In the genomic region with DNA sequence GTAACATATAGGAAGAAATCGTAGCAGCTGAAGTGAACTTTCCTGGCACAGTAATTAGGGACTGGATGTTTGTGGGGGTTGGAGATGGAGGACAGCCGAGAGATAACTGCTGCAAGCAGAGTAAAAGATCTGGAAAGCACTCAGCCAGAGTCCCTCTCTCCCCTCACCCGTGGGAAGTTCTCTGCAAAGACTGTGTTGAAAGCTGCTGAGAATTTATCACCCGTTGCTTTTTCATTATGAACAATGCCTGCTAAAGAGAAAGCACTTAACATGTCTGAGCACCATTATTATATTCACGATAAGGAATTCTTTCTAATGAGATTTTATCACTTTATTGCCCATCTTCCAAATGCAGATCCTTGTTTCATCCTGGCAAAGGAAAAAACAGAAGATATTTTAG, we compare ENCODE assay signal across 23 cellular contexts.
"Had no signal": no experiment of that assay in that cellular context is flagged by ENCODE, and none has a peak within 500 bp of the region (broad histone marks: within the 10 kb centered on the region; RNA-seq: fewer than 3 reads in every experiment).

No MANE protein-coding gene starts in this region.

- H3K27me3 ChIP-seq: adrenal gland, ascending aorta, esophagus muscularis mucosa, heart right ventricle, right lobe of liver, tibial artery had no signal

- H3K9ac ChIP-seq: parathyroid adenoma had no signal

- DNase-seq: activated CD4-positive, alpha-beta T cell treated with anti-CD3 and anti-CD28 coated beads for 1 hour; activated naive CD4-positive, alpha-beta T cell; activated T-cell treated with anti-CD3 and anti-CD28 coated beads, Interleukin-2, amount 50 U/mL, for 24 hours; adrenal gland; effector memory CD8-positive, alpha-beta T cell; heart right ventricle; islet precursor cell; left cardiac atrium; nucleus accumbens; right lobe of liver; stimulated activated CD4-positive, alpha-beta T cell treated with anti-CD3 and anti-CD28 coated beads, Interleukin-1b, Interleukin-23, amount 100 ng/mL, for 48 hours; stimulated activated naive CD8-positive, alpha-beta T cell treated with anti-CD3 and anti-CD28 coated beads, Interleukin-15, amount 100 ng/mL, for 72 hours; tibial artery; WERI-Rb-1 had no signal

- H3K9me3 Mint-ChIP-seq: activated T-cell treated with anti-CD3 and anti-CD28 coated beads, Interleukin-2, amount 50 U/mL, for 24 hours; activated T-helper 17 cell treated with anti-CD3 and anti-CD28 coated beads, Interleukin-2, amount 50 U/mL, for 72 hours; central memory CD8-positive, alpha-beta T cell; effector memory CD8-positive, alpha-beta T cell; memory B cell; stimulated activated naive CD8-positive, alpha-beta T cell treated with anti-CD3 and anti-CD28 coated beads, Interleukin-15, amount 100 ng/mL, for 72 hours; T-helper 2 cell treated with Interferon-gamma antibody and Interleukin-4, amounts not matched to agents 5 μg/mL and 100 μg/mL, for 36 hours had no signal

- ATAC-seq: activated T-helper 17 cell treated with anti-CD3 and anti-CD28 coated beads, Interleukin-2, amount 50 U/mL, for 72 hours; effector memory CD8-positive, alpha-beta T cell; heart right ventricle; right lobe of liver; stimulated activated naive CD8-positive, alpha-beta T cell treated with anti-CD3 and anti-CD28 coated beads, Interleukin-15, amount 100 ng/mL, for 72 hours had no signal

- H3K36me3 ChIP-seq: adrenal gland, ascending aorta, esophagus muscularis mucosa, heart right ventricle, right lobe of liver, tibial artery, WERI-Rb-1 had no signal

- H3K36me3 Mint-ChIP-seq: activated naive CD8-positive, alpha-beta T cell; memory B cell had no signal

- H3K9me3 ChIP-seq: adrenal gland, ascending aorta, esophagus muscularis mucosa, right lobe of liver, tibial artery had no signal

- H3K4me1 ChIP-seq: ascending aorta, esophagus muscularis mucosa, heart right ventricle, parathyroid adenoma, tibial artery had no signal

- H3K27me3 Mint-ChIP-seq: activated T-cell treated with anti-CD3 and anti-CD28 coated beads, Interleukin-2, amount 50 U/mL, for 24 hours; activated T-helper 17 cell treated with anti-CD3 and anti-CD28 coated beads, Interleukin-2, amount 50 U/mL, for 72 hours; central memory CD8-positive, alpha-beta T cell; effector memory CD8-positive, alpha-beta T cell; stimulated activated naive CD8-positive, alpha-beta T cell treated with anti-CD3 and anti-CD28 coated beads, Interleukin-15, amount 100 ng/mL, for 72 hours had no signal

- H3K4me3 ChIP-seq: adrenal gland, ascending aorta, esophagus muscularis mucosa, heart right ventricle, right lobe of liver, skin epidermis, tibial artery had no signal

- H3K27ac Mint-ChIP-seq: activated naive CD8-positive, alpha-beta T cell; activated T-cell treated with anti-CD3 and anti-CD28 coated beads, Interleukin-2, amount 50 U/mL, for 24 hours; activated T-helper 17 cell treated with anti-CD3 and anti-CD28 coated beads, Interleukin-2, amount 50 U/mL, for 72 hours; effector memory CD8-positive, alpha-beta T cell; memory B cell; stimulated activated naive CD8-positive, alpha-beta T cell treated with anti-CD3 and anti-CD28 coated beads, Interleukin-15, amount 100 ng/mL, for 72 hours; T-helper 2 cell treated with Interferon-gamma antibody and Interleukin-4, amounts not matched to agents 5 μg/mL and 100 μg/mL, for 36 hours had no signal

- H3K27ac ChIP-seq: adrenal gland, ascending aorta, esophagus muscularis mucosa, heart right ventricle, parathyroid adenoma, right lobe of liver, skin epidermis, tibial artery, WERI-Rb-1 had no signal

- H3K4me3 Mint-ChIP-seq: activated naive CD8-positive, alpha-beta T cell; activated T-cell treated with anti-CD3 and anti-CD28 coated beads, Interleukin-2, amount 50 U/mL, for 24 hours; activated T-helper 17 cell treated with anti-CD3 and anti-CD28 coated beads, Interleukin-2, amount 50 U/mL, for 72 hours; central memory CD8-positive, alpha-beta T cell; effector memory CD8-positive, alpha-beta T cell; memory B cell; stimulated activated naive CD8-positive, alpha-beta T cell treated with anti-CD3 and anti-CD28 coated beads, Interleukin-15, amount 100 ng/mL, for 72 hours; T-helper 2 cell treated with Interferon-gamma antibody and Interleukin-4, amounts not matched to agents 5 μg/mL and 100 μg/mL, for 36 hours had no signal

- H3K4me1 Mint-ChIP-seq: activated T-helper 17 cell treated with anti-CD3 and anti-CD28 coated beads, Interleukin-2, amount 50 U/mL, for 72 hours; central memory CD8-positive, alpha-beta T cell; memory B cell; stimulated activated naive CD8-positive, alpha-beta T cell treated with anti-CD3 and anti-CD28 coated beads, Interleukin-15, amount 100 ng/mL, for 72 hours had no signal
